Comparison of ENCODE assay signal across 8 cellular contexts in genomic region chr4:183471960-183472708, GRCh38. TPM values are rescaled to one million over a fixed set of nuclear protein-coding genes. Genes with fewer than 3 reads are reported as not detected.
A peak's percentile ranks its signal among the peaks of the same experiment; 100 is the strongest.
DNase-seq lines count a peak whose midpoint lies in the region; ATAC-seq and TF ChIP-seq lines count a peak whose summit lies in the region.

No MANE protein-coding gene starts in this region.

- in situ Hi-C loops in KBM-7 (cut with MboI; ENCODE audit: low pct_unique_long_range_greater_than_20kb, low sequenced_read_pairs) = no loop called here

- H3K4me3 ChIP-seq in ovary (peak overlapping the region; percentile 4), thyroid gland (replicated peaks in 1 of 3) (no peak overlapping the region)

- H3K36me3 ChIP-seq in ovary (no peaks in the 10 kb centered on the region), thyroid gland (no peaks in the 10 kb centered on the region)

- TF ChIP-seq CTCF in ovary (IDR thresholded peaks at IDR 0.05) = peak; percentile 63 to 85 (median 82)
- peak; percentile 71 to 80 (median 77) for TF ChIP-seq CTCF in thyroid gland (IDR thresholded peaks at IDR 0.05)

- TF ChIP-seq EP300 in ovary (IDR thresholded peaks at IDR 0.05) = no peak

- intact Hi-C loops in ovary (cut with DNase I) = loop anchor here in 1 of 4 donors (10.0 kb wide), 3 partner anchors 253 to 693 kb away; no protein-coding TSS in a partner anchor
- intact Hi-C loops in thyroid gland (cut with DNase I) = loop anchor here (5.0 to 10.0 kb wide), 2 partner anchors 133 to 695 kb away; no protein-coding TSS in a partner anchor

- ATAC-seq in GM21381 (IDR thresholded peaks at IDR 0.05; ENCODE audit: unreplicated experiment) = peak; percentile 65

- no peak overlapping the region for H3K27ac ChIP-seq in ovary
- H3K27ac ChIP-seq in thyroid gland = no peak overlapping the region

- H3K27me3 ChIP-seq in ovary (no peaks in the 10 kb centered on the region), thyroid gland (no peaks in the 10 kb centered on the region)

- H3K4me1 ChIP-seq in ovary (ENCODE audit: insufficient read depth) (no peaks in the 10 kb centered on the region), thyroid gland (no peaks in the 10 kb centered on the region)

- H3K9me3 ChIP-seq in ovary (no peaks in the 10 kb centered on the region), thyroid gland (no peaks in the 10 kb centered on the region)

- peak; percentile 77 for DNase-seq in COLO668 (lab: John Stamatoyannopoulos, UW; ENCODE audit: unreplicated experiment)
- DNase-seq in KBM-7 = peak; percentile 88
- peak; percentile 0 for DNase-seq in SHP77 treated with DMSO at 0.1 percent for 48 hours (lab: John Stamatoyannopoulos, UW)
- peak; percentile 47 to 86 (median 80) for DNase-seq in activated naive CD4-positive, alpha-beta T cell (lab: John Stamatoyannopoulos, UW)
- DNase-seq in glomerular endothelial cell (ENCODE audit: extremely low read depth, low read depth, low spot score) = peak; percentile 62
- DNase-seq in ovary = peak; percentile 87 to 96 (median 91)
- DNase-seq in thyroid gland = peak; percentile 89 to 93

- TF ChIP-seq POLR2A in ovary (IDR thresholded peaks at IDR 0.05) (no peak), thyroid gland (IDR thresholded peaks at IDR 0.05) (no peak)

- 13 to 17% (median 14%) methylated on average over 11 of the region's 11 CpGs for WGBS in ovary, 3 donors
- 32% methylated on average over 11 of the region's 11 CpGs for WGBS in thyroid gland, 2 donors

RNA-seq across cellular contexts. Expression of gene CDKN2AIP, which starts 27.7 kb away (rescaled TPM):
- total RNA-seq in glomerular endothelial cell (11.7 and 19.4 TPM in 2 replicates), ovary (10 to 100 TPM; 17.8 to 28.8 (median 19.2) TPM), thyroid gland (10 to 100 TPM; 16.9 to 30.3 (median 22.8) TPM)
- polyA plus RNA-seq in ovary = 10 to 100 TPM; 14.2 to 25.9 TPM

RNA-seq across cellular contexts. Expression of gene ING2, which starts 32.7 kb away (rescaled TPM):
- 6.6 and 8.0 TPM in 2 replicates for total RNA-seq in glomerular endothelial cell
- total RNA-seq in ovary = 10 to 100 TPM; 19.3 to 47.5 (median 28.7) TPM
- 10 to 100 TPM; 38.6 to 47.3 TPM for polyA plus RNA-seq in ovary
- total RNA-seq in thyroid gland = 10 to 100 TPM; 17.2 to 21.4 (median 18.8) TPM

Comparison
In these comparisons a context has a peak if more than half of its experiments do, and no peak if none do; other contexts are left out.
1. DNase-seq: peak in every context shown above with its lines; median percentile 91 in ovary; 91 in thyroid gland; 88 in KBM-7; 80 in activated naive CD4-positive, alpha-beta T cell; 77 in COLO668; 62 in glomerular endothelial cell; 0 in SHP77 treated with DMSO at 0.1 percent for 48 hours.